In the genomic region with DNA sequence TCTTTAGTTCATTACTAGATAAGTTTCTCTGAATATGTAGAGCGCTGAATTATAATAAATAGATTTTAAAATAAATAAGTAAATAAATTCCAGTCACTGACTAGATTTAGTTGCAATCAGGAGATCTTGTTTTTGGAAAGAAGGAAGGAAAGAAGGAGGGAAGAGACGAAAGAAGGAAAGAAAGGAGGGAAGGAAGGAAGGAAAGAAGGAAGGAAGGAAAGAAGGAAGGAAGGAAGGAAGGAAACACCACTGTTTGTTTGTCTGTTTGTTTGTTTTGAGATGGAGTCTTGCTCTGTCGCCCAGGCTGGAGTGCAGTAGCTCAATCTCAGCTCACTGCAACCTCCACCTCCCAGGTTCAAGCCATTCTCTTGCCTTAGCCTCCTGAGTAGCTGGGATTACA, we compare ENCODE assay signal across 5 cellular contexts. TPM values are rescaled to one million over a fixed set of nuclear protein-coding genes. Genes with fewer than 3 reads are reported as not detected.
"Had no signal": no experiment of that assay in that cellular context is flagged by ENCODE, and none has a peak within 500 bp of the region (broad histone marks: within the 10 kb centered on the region; RNA-seq: fewer than 3 reads in every experiment).

No MANE protein-coding gene starts in this region.

RNA-seq across cellular contexts. Expression of a gene that starts 51.7 kb away (rescaled TPM):
- total RNA-seq: HepG2, HT-29, HT1080, IMR-90, K562 had no signal
